In the genomic region with DNA sequence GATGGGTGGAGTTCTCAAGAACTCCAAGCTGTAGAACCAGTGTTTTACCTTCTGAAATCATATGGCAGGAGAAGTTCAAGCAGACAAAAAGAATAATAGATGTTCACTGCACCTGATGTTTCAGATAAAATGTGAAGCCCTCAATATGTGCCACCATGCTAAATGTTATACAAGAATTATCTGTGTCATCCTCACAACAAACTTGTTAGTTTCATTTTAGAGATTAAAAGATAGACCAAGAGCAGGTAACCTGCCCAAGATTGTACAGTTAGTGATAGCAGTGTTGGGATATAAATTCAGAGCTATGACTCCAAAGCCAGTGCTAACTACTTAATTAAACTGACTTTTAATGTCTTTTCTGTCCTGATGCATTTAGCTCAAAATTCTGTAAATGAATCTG, we compare ENCODE assay signal across 1 cellular context.
TF ChIP-seq lines count a peak whose summit lies in the region.

No MANE protein-coding gene starts in this region.

TF ChIP-seq in SK-N-SH, 30 proteins besides CTCF, POLR2A, EP300 and RAD21:
- TF ChIP-seq EZH2phosphoT487 (IDR thresholded peaks at IDR 0.05; ENCODE audit: borderline replicate concordance, low read depth) (no peak), ZBTB33 (IDR thresholded peaks at IDR 0.05; ENCODE audit: borderline replicate concordance, low read depth) (no peak), SIN3A (IDR thresholded peaks at IDR 0.05; ENCODE audit: borderline replicate concordance, low read depth, low read length) (no peak), YY1 (IDR thresholded peaks at IDR 0.05; ENCODE audit: low read depth) (no peak), MAX (IDR thresholded peaks at IDR 0.05; ENCODE audit: low read depth) (no peak), RFX5 (IDR thresholded peaks at IDR 0.05; ENCODE audit: low read length) (no peak), RXRA (IDR thresholded peaks at IDR 0.05; ENCODE audit: borderline replicate concordance, low read depth) (no peak)
- TF ChIP-seq, protein P1, sequence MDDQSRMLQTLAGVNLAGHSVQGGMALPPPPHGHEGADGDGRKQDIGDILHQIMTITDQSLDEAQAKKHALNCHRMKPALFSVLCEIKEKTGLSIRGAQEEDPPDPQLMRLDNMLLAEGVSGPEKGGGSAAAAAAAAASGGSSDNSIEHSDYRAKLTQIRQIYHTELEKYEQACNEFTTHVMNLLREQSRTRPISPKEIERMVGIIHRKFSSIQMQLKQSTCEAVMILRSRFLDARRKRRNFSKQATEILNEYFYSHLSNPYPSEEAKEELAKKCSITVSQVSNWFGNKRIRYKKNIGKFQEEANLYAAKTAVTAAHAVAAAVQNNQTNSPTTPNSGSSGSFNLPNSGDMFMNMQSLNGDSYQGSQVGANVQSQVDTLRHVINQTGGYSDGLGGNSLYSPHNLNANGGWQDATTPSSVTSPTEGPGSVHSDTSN (IDR thresholded peaks at IDR 0.05): no peak
- TF ChIP-seq, protein P2, sequence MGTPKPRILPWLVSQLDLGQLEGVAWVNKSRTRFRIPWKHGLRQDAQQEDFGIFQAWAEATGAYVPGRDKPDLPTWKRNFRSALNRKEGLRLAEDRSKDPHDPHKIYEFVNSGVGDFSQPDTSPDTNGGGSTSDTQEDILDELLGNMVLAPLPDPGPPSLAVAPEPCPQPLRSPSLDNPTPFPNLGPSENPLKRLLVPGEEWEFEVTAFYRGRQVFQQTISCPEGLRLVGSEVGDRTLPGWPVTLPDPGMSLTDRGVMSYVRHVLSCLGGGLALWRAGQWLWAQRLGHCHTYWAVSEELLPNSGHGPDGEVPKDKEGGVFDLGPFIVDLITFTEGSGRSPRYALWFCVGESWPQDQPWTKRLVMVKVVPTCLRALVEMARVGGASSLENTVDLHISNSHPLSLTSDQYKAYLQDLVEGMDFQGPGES (IDR thresholded peaks at IDR 0.05; ENCODE audit: low read depth, low read length): no peak
